8 cellular contexts compared by ENCODE assay signal in the genomic region with DNA sequence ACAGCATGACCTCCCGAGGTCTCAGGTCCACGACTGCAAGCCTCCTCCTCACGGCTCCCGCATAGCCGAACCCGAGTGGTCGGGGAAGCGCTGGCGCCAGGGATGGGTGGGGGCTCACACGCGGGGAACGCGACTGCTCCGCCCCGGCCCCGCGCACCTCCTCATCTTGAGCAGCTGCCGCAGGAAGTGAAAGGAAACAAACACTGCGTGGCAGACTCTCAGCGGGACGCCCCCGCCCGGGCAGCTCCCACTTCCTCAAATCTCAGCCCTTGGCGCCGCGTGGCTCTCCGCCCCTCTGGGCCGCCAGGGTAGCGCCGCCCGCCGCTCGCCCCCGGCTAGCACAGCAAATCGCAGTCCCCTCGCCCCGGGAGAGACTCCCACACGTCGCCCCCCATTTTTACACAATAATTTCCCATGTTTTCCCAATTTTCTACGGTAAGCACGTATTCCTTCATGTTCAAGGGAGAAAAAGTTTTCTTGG. TPM values are rescaled to one million over a fixed set of nuclear protein-coding genes. Genes with fewer than 3 reads are reported as not detected.
A peak's percentile ranks its signal among the peaks of the same experiment; 100 is the strongest.
DNase-seq lines count a peak whose midpoint lies in the region; ATAC-seq, FAIRE-seq and TF ChIP-seq lines count a peak whose summit lies in the region.

A gene with protein sequence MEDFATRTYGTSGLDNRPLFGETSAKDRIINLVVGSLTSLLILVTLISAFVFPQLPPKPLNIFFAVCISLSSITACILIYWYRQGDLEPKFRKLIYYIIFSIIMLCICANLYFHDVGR (minus strand): TSS at position 188 of the 481 bp plus-strand sequence. CDS start 229 bp downstream, outside the sequence.

- DNase-seq in DND-41 (peak; percentile 86), SK-N-MC (ENCODE audit: low read depth, low spot score) (no peak), glomerular visceral epithelial cell (ENCODE audit: extremely low spot score) (peak; percentile 70), pancreas (peak; percentile 61 to 84 (median 74)), tibial artery (peak; percentile 77 to 88)
- DNase-seq in activated naive CD4-positive, alpha-beta T cell treated with anti-CD3 and anti-CD28 coated beads, Interleukin-2, amount 50 U/mL, for 16 hours: peak; percentile 86

- H3K9ac ChIP-seq in DND-41 (ENCODE audit: low read depth, low read length) (peak within 1 kb of the TSS; percentile 81), HUES6 (ENCODE audit: low read length) (peak within 1 kb of the TSS; percentile 93), SK-N-MC (ENCODE audit: insufficient read length) (peak within 1 kb of the TSS; percentile 68)

- peaks cover 36% of the 10 kb centered on the region for H3K27me3 ChIP-seq in DND-41 (ENCODE audit: insufficient read depth, low read length, poor library complexity)
- H3K27me3 ChIP-seq in HUES6 (ENCODE audit: control insufficient read depth, insufficient read depth, low read length): peaks cover 41% of the 10 kb centered on the region
- no peaks in the 10 kb centered on the region for H3K27me3 ChIP-seq in pancreas
- no peaks in the 10 kb centered on the region for H3K27me3 ChIP-seq in tibial artery

- H3K4me3 ChIP-seq in DND-41 (ENCODE audit: low read depth in 1 of 2, low read length in 2 of 2) (peak within 1 kb of the TSS; percentile 62 to 85), HUES6 (ENCODE audit: low read depth, low read length) (peak within 1 kb of the TSS; percentile 98), SK-N-MC (peak within 1 kb of the TSS; percentile 78), pancreas (peak within 1 kb of the TSS; percentile 46 to 88 (median 58)), tibial artery (peak within 1 kb of the TSS; percentile 65 to 74)

- peaks cover 36% of the 10 kb centered on the region for H3K4me1 ChIP-seq in DND-41 (ENCODE audit: insufficient read depth, low read length)
- peaks cover 5% of the 10 kb centered on the region; the same call in 1 of the 2 replicates for H3K4me1 ChIP-seq in HUES6 (ENCODE audit: control insufficient read depth, insufficient read depth, low read length)
- H3K4me1 ChIP-seq in pancreas: peaks cover 5 to 15% (median 13%) of the 10 kb centered on the region in 3 donors
- peaks cover 0 to 30% (median 14%) of the 10 kb centered on the region in 4 donors for H3K4me1 ChIP-seq in tibial artery

- no peaks in the 10 kb centered on the region for H4K20me1 ChIP-seq in DND-41 (ENCODE audit: insufficient read depth, low read length)

- H3K4me2 ChIP-seq in DND-41 (ENCODE audit: insufficient read depth, low read length): peak within 1 kb of the TSS; percentile 84

- peak within 1 kb of the TSS; percentile 87 for H2AFZ ChIP-seq in DND-41 (ENCODE audit: low read depth, low read length)

- H3K36me3 ChIP-seq in DND-41 (ENCODE audit: insufficient read depth, low read length) (peaks cover 16% of the 10 kb centered on the region), HUES6 (ENCODE audit: control insufficient read depth, insufficient read depth, low read length) (peaks cover 8% of the 10 kb centered on the region), SK-N-MC (ENCODE audit: insufficient read depth, low read length) (no peaks in the 10 kb centered on the region), pancreas (no peaks in the 10 kb centered on the region), tibial artery (no peaks in the 10 kb centered on the region)

- ATAC-seq in DND-41 (ENCODE audit: insufficient read depth, low read depth) (peak; percentile 84), GM21423 (IDR thresholded peaks at IDR 0.05; ENCODE audit: unreplicated experiment) (peak; percentile 44), pancreas (peak; percentile 77 to 89 (median 82))

- H3K27ac ChIP-seq in DND-41 (ENCODE audit: low read length) (peak within 1 kb of the TSS; percentile 76), HUES6 (ENCODE audit: low read depth, low read length) (peak within 1 kb of the TSS; percentile 75), SK-N-MC (0 out of 2 replicates have a peak within 1 kb of the TSS, but pooled peaks have one; percentile 1), pancreas (peak within 1 kb of the TSS; percentile 56 to 85 (median 80)), tibial artery (peak within 1 kb of the TSS; percentile 84 to 85)

- FAIRE-seq in pancreas (lab: Jason Lieb, UNC): no peak

- peaks cover 48% of the 10 kb centered on the region for H3K79me2 ChIP-seq in DND-41 (ENCODE audit: insufficient read depth, low read length)

- WGBS in pancreas, 2 donors: 0 to 1% methylated on average over 41 of the region's 41 CpGs

- intact Hi-C loops in pancreas (cut with DNase I) (no loop called here), tibial artery (cut with DNase I; ENCODE audit: low total_unique reads) (loop anchor here (5.0 to 10.0 kb wide), 2 partner anchors 37 to 55 kb away; no protein-coding TSS in a partner anchor)

- no peaks in the 10 kb centered on the region for H3K9me3 ChIP-seq in DND-41 (ENCODE audit: insufficient read depth, low read length, severe bottlenecking)
- no peaks in the 10 kb centered on the region for H3K9me3 ChIP-seq in HUES6 (ENCODE audit: control insufficient read depth, insufficient read depth, low read depth, low read length)
- no peaks in the 10 kb centered on the region for H3K9me3 ChIP-seq in SK-N-MC (ENCODE audit: low read depth, low read length)
- no peaks in the 10 kb centered on the region for H3K9me3 ChIP-seq in pancreas
- H3K9me3 ChIP-seq in tibial artery: no peaks in the 10 kb centered on the region

- TF ChIP-seq CTCF in DND-41 (IDR thresholded peaks at IDR 0.05; ENCODE audit: borderline replicate concordance, extremely low read depth, low read length, poor library complexity, severe bottlenecking): peak; percentile 40
- TF ChIP-seq CTCF in pancreas (IDR thresholded peaks at IDR 0.05): peak in 1 of 4 donors; percentile 7
- TF ChIP-seq CTCF in tibial artery (IDR thresholded peaks at IDR 0.05): peak in 1 of 2 experiments; percentile 16

RNA-seq across cellular contexts. Expression of the gene that starts here (rescaled TPM):
- total RNA-seq in pancreas: 10 to 100 TPM; 13.4 to 20.2 (median 15.2) TPM
- polyA plus RNA-seq in pancreas: 10 to 100 TPM; 13.5 to 23.1 TPM

Comparison
In these comparisons a context has a peak if more than half of its experiments do, and no peak if none do; other contexts are left out.
1. H3K27ac ChIP-seq: peak in every context shown above with its lines; median percentile 84 in tibial artery; 80 in pancreas; 76 in DND-41; 75 in HUES6; 1 in SK-N-MC.